In the genomic region with DNA sequence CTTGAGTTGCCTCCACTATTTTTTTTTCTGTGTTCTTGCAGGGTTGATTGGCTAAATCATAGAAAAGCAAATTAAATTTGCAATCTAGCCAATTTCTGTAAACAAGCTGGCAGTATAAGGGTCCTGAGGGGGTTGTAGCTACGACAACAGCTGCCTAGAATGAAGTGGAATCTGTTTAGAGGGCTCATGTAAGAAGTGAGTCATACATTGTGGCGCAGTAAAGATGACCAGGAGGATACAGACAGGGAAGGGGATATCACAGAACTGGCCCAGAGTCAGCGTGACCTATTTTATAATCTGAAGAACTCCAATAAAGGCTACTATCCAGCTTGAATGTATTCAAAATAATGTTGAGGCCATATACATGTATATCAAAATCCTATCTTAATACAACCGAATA, we compare ENCODE assay signal across 1 cellular context.
TF ChIP-seq lines count a peak whose summit lies in the region.

No MANE protein-coding gene starts in this region.

TF ChIP-seq in endothelial cell of umbilical vein, 7 proteins besides CTCF, POLR2A, EP300 and RAD21:
- TF ChIP-seq GATA2 (IDR thresholded peaks at IDR 0.05; ENCODE audit: insufficient read depth, insufficient read length, low read depth, low read length), result no peak
- peak; percentile 83 for TF ChIP-seq JUN (IDR thresholded peaks at IDR 0.05; ENCODE audit: borderline replicate concordance, insufficient read depth, insufficient read length, low read depth)
- peak; percentile 49 for TF ChIP-seq FOS (IDR thresholded peaks at IDR 0.05; ENCODE audit: borderline replicate concordance, insufficient read depth, low read length)
